Comparison of ENCODE assay signal across 17 cellular contexts in the genomic region with DNA sequence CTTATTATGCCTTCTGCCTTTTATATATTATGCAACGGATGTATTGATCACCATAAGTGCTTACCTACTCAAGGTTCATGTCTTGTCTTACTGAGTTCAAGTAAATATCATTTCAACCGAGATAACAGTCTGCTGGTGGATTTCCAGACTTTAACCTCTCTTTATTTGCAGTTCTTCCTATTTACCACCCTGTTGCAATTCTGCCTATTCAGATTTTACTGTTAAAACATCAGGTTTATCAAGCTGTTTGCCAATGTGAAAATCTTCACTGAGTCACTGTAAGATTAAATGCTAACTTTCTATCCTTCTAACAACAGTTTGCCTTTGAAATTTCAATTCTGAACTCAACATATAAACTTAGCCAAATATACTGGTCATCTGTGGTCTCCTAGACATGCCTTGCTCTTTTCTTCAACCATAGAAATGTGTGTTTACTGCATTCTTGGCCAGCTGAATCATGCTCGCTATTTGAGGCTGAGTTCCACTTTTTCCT.
DNase-seq lines count a peak whose midpoint lies in the region; ATAC-seq, FAIRE-seq and TF ChIP-seq lines count a peak whose summit lies in the region.
"Had no signal": no experiment of that assay in that cellular context is flagged by ENCODE, and none has a peak within 500 bp of the region (broad histone marks: within the 10 kb centered on the region; RNA-seq: fewer than 3 reads in every experiment).

No MANE protein-coding gene starts in this region.

- no peaks in the 10 kb centered on the region for H3K27me3 Mint-ChIP-seq in HFFc6 (ENCODE audit: insufficient read depth)
- no peaks in the 10 kb centered on the region for H3K27me3 Mint-ChIP-seq in astrocyte (ENCODE audit: low read depth, unreplicated experiment)

- 46% methylated on average over 3 of the region's 3 CpGs for WGBS in hepatocyte (ENCODE audit: low lambda C conversion rate, missing lambda C conversion rate)
- WGBS in aorta, 2 donors = 56 to 65% methylated on average over 3 of the region's 3 CpGs

- no peak for ATAC-seq in aorta (ENCODE audit: low FRiP score)
- ATAC-seq: Right ventricle myocardium inferior had no signal

- H3K4me3 ChIP-seq in ACC112 (ENCODE audit: low read depth, low read length) (peak overlapping the region; percentile 23; the same call in 1 of the 2 replicates), astrocyte (ENCODE audit: insufficient read depth, low read depth, low read length) (no peak overlapping the region), hepatocyte (no peak overlapping the region), aorta (ENCODE audit: low read length in 2 of 2) (no peak overlapping the region)
- H3K4me3 ChIP-seq: ovary, tibial nerve had no signal

- no peaks in the 10 kb centered on the region for H3K27me3 ChIP-seq in ACC112 (ENCODE audit: insufficient read depth, low read length)
- H3K27me3 ChIP-seq in astrocyte (ENCODE audit: insufficient read depth, low read length) = no peaks in the 10 kb centered on the region
- no peaks in the 10 kb centered on the region for H3K27me3 ChIP-seq in hepatocyte
- H3K27me3 ChIP-seq in aorta (ENCODE audit: control insufficient read depth in 1 of 2, insufficient read depth in 2 of 2, low read length in 1 of 2) = no peaks in the 10 kb centered on the region
- H3K27me3 ChIP-seq: ovary, tibial nerve had no signal

- H3K4me3 Mint-ChIP-seq in HFFc6 (no peak overlapping the region), astrocyte (ENCODE audit: unreplicated experiment) (no peak overlapping the region)

- DNase-seq in HFFc6 = peak; percentile 0
- DNase-seq in astrocyte (ENCODE audit: low read depth) = peak; percentile 95
- peak; percentile 39 for DNase-seq in hepatocyte (ENCODE audit: low spot score)
- no peak for DNase-seq in NCI-H1930 (lab: John Stamatoyannopoulos, UW)
- no peak for DNase-seq in NCI-H1417 (lab: John Stamatoyannopoulos, UW)
- no peak for DNase-seq in aorta
- no peak for DNase-seq in CD1c-positive myeloid dendritic cell (ENCODE audit: extremely low spot score)
- DNase-seq: cerebellar nuclear complex; DMS 273 treated with DMSO at 0.1 percent for 48 hours; erythroblast; NCI-H526 treated with DMSO at 0.1 percent for 48 hours; ovary; stimulated activated CD4-positive, alpha-beta T cell treated with anti-CD3 and anti-CD28 coated beads, Interleukin-15, amount 100 ng/mL, for 24 hours had no signal

- intact Hi-C loops in aorta (cut with DNase I) = no loop called here

- no peaks in the 10 kb centered on the region for H3K4me1 Mint-ChIP-seq in HFFc6 (ENCODE audit: low read depth)
- H3K4me1 Mint-ChIP-seq in astrocyte (ENCODE audit: low read depth, unreplicated experiment) = peaks cover 13% of the 10 kb centered on the region

- H3K4me1 ChIP-seq in ACC112 (ENCODE audit: control insufficient read depth, insufficient read depth, low read length, unreplicated experiment) (peaks cover 8% of the 10 kb centered on the region), astrocyte (ENCODE audit: insufficient read depth, low read length) (peaks cover 7% of the 10 kb centered on the region), hepatocyte (ENCODE audit: insufficient read depth) (peaks cover 3% of the 10 kb centered on the region), aorta (ENCODE audit: control insufficient read depth in 1 of 2, insufficient read depth in 2 of 2, low read length in 2 of 2) (no peaks in the 10 kb centered on the region)

- H3K9me2 ChIP-seq in hepatocyte (replicated peaks; ENCODE audit: insufficient read depth) = no peaks in the 10 kb centered on the region

- peak overlapping the region; percentile 50 for H3K4me2 ChIP-seq in astrocyte (ENCODE audit: low read length)
- peak overlapping the region; percentile 30 for H3K4me2 ChIP-seq in hepatocyte

- H3K79me2 ChIP-seq in ACC112 (ENCODE audit: control insufficient read depth, insufficient read depth, low read length, unreplicated experiment) = no peaks in the 10 kb centered on the region
- no peaks in the 10 kb centered on the region for H3K79me2 ChIP-seq in astrocyte (ENCODE audit: insufficient read depth, low read length)
- H3K79me2 ChIP-seq in hepatocyte = no peaks in the 10 kb centered on the region

- peak overlapping the region; percentile 32 for H3K27ac ChIP-seq in ACC112 (ENCODE audit: low read depth, low read length)
- H3K27ac ChIP-seq in astrocyte (ENCODE audit: low read depth, low read length) = no peak overlapping the region
- H3K27ac ChIP-seq in hepatocyte = no peak overlapping the region
- H3K27ac ChIP-seq in aorta (ENCODE audit: low read depth in 1 of 2, low read length in 2 of 2) = no peak overlapping the region
- H3K27ac ChIP-seq: ovary had no signal

- no peak overlapping the region for H3K27ac Mint-ChIP-seq in HFFc6
- H3K27ac Mint-ChIP-seq in astrocyte (ENCODE audit: unreplicated experiment) = peak overlapping the region; percentile 77

- H4K20me1 ChIP-seq in astrocyte (ENCODE audit: insufficient read depth, low read length) = no peaks in the 10 kb centered on the region
- H4K20me1 ChIP-seq in hepatocyte (ENCODE audit: insufficient read depth, poor library complexity, severe bottlenecking) = no peaks in the 10 kb centered on the region

- TF ChIP-seq CTCF in HFFc6 (IDR thresholded peaks at IDR 0.05) (no peak), astrocyte (IDR thresholded peaks at IDR 0.05; ENCODE audit: insufficient read depth, low read depth, low read length) (no peak), hepatocyte (IDR thresholded peaks at IDR 0.05; ENCODE audit: poor library complexity) (no peak)

- H3K9ac ChIP-seq in astrocyte (ENCODE audit: low read length) = no peak overlapping the region

- H3K9me3 Mint-ChIP-seq in HFFc6 (peaks cover 16% of the 10 kb centered on the region), astrocyte (ENCODE audit: unreplicated experiment) (no peaks in the 10 kb centered on the region)

- peak overlapping the region; percentile 30 for H2AFZ ChIP-seq in ACC112 (ENCODE audit: low read length, unreplicated experiment)
- H2AFZ ChIP-seq in astrocyte (ENCODE audit: low read depth, low read length) = no peak overlapping the region
- H2AFZ ChIP-seq in hepatocyte = no peak overlapping the region

- H3K36me3 Mint-ChIP-seq in HFFc6 (ENCODE audit: low read depth) = no peaks in the 10 kb centered on the region
- no peaks in the 10 kb centered on the region for H3K36me3 Mint-ChIP-seq in astrocyte (ENCODE audit: low read depth, unreplicated experiment)

- H3K36me3 ChIP-seq in ACC112 (ENCODE audit: insufficient read depth, low read length) (no peaks in the 10 kb centered on the region), astrocyte (ENCODE audit: insufficient read depth, low read length) (no peaks in the 10 kb centered on the region), hepatocyte (replicated peaks; ENCODE audit: insufficient read depth, low read depth) (no peaks in the 10 kb centered on the region), aorta (ENCODE audit: control insufficient read depth in 1 of 2, insufficient read depth in 2 of 2, low read length in 1 of 2) (no peaks in the 10 kb centered on the region)
- H3K36me3 ChIP-seq: ovary, tibial nerve had no signal

- H3K9me3 ChIP-seq in astrocyte (ENCODE audit: insufficient read depth, low read depth, low read length) (no peaks in the 10 kb centered on the region), hepatocyte (ENCODE audit: low read depth) (no peaks in the 10 kb centered on the region), aorta (ENCODE audit: control insufficient read depth, low read length) (no peaks in the 10 kb centered on the region)
- H3K9me3 ChIP-seq: ovary, tibial nerve had no signal

- no peak for FAIRE-seq in astrocyte (lab: Jason Lieb, UNC)
- FAIRE-seq: A204.1 had no signal

Comparison
In these comparisons a context has a peak if more than half of its experiments do, and no peak if none do; other contexts are left out.
1. DNase-seq: peak in HFFc6 (single experiment), astrocyte (single experiment) and hepatocyte (single experiment); none in NCI-H1930 (0 of 2), NCI-H1417 (0 of 3), aorta (0 of 2) and CD1c-positive myeloid dendritic cell (single experiment).